ENCODE assay signal across 8 cellular contexts in the genomic region with DNA sequence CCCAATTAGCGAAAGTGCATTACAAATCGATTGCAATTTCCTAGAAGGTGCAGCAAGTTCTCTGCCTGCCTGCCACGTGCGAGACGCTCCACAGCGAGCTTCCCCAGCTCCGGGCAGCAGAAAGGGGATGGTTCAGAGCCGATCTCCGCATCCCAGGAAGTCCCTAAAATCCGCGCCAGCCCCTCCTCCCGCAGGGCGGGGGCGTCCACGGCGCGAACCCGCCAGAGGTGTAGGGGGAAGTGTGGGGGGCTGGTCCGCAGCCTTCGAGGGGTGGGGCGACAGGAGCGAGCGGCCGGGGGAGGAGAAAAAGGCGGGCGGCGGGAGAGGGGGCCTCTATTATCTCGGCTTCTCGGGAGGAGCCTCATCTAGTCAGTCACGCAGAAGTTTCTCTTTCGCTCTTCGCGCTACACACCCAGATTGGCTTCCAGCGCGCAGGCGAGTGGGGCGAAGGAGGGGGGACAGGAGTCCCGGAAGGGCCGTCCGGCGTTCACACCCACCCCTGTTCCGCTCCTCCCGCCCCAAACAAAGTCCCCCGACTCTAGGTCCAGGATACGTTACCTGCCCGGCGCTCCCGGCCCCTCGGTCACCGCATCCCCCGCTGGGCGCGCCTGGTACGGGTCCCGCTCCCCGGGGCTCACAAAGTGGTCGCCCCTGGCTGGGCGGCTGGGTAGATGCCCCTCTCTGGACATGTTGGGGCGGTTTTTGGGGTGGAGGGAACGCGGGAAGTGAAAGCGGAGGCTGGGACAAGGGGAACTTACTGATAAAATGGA. TPM values are rescaled to one million over a fixed set of nuclear protein-coding genes. Genes with fewer than 3 reads are reported as not detected.
A peak's percentile ranks its signal among the peaks of the same experiment; 100 is the strongest.
DNase-seq lines count a peak whose midpoint lies in the region; ATAC-seq and TF ChIP-seq lines count a peak whose summit lies in the region.

No MANE protein-coding gene starts in this region.

- H3K4me3 ChIP-seq in coronary artery, result peak overlapping the region; percentile 91

- no peak for TF ChIP-seq CTCF in coronary artery (IDR thresholded peaks at IDR 0.05)

- peak; percentile 52 to 74 for DNase-seq in AML-193 (lab: John Stamatoyannopoulos, UW)
- DNase-seq in NCI-H524 (lab: John Stamatoyannopoulos, UW), result peak; percentile 68 to 70
- DNase-seq in activated CD4-positive, alpha-beta T cell treated with anti-CD3 and anti-CD28 coated beads for 48 hours, result peak; percentile 93
- DNase-seq in coronary artery (ENCODE audit: low spot score), result peak; percentile 98
- DNase-seq in left lobe of liver (ENCODE audit: low spot score), result peak; percentile 88
- DNase-seq in stimulated activated CD4-positive, alpha-beta T cell treated with anti-CD3 and anti-CD28 coated beads, Interleukin-2, amount 100 ng/mL, for 48 hours, result peak; percentile 79 to 83

- ATAC-seq in HG03378 (IDR thresholded peaks at IDR 0.05; ENCODE audit: unreplicated experiment), result peak; percentile 81
- peak; percentile 79 for ATAC-seq in left lobe of liver

- H3K27ac ChIP-seq in coronary artery, result peak overlapping the region; percentile 99 to 100

- peak; percentile 60 for TF ChIP-seq POLR2A in GM19193 (IDR thresholded peaks at IDR 0.05; ENCODE audit: extremely low read depth, insufficient read depth, insufficient read length)

RNA-seq across cellular contexts. Expression of gene NR4A2, which starts 9.1 kb away (rescaled TPM):
- total RNA-seq in left lobe of liver, result 0.91 TPM

Comparison
In these comparisons a context has a peak if more than half of its experiments do, and no peak if none do; other contexts are left out.
1. Peak in every context shown above with its lines: DNase-seq, ATAC-seq, H3K4me3 ChIP-seq and H3K27ac ChIP-seq.